Comparison of ENCODE assay signal across 22 cellular contexts in genomic region chr15:66964111-66964738, GRCh38.
"Had no signal": no experiment of that assay in that cellular context is flagged by ENCODE, and none has a peak within 500 bp of the region (broad histone marks: within the 10 kb centered on the region; RNA-seq: fewer than 3 reads in every experiment).

No MANE protein-coding gene starts in this region.

- H3K9me3 ChIP-seq: adrenal gland had no signal

- H3K27ac ChIP-seq: adrenal gland, KMS-11 had no signal

- H3K27me3 ChIP-seq: adrenal gland had no signal

- H3K27me3 Mint-ChIP-seq: activated CD8-positive, alpha-beta T cell treated with anti-CD3 and anti-CD28 coated beads for 36 hours; activated naive CD8-positive, alpha-beta T cell treated with anti-CD3 and anti-CD28 coated beads, Interleukin-2, amount 10 ng/mL, durations not matched to agents 7 days and 5 days had no signal

- H3K36me3 ChIP-seq: adrenal gland had no signal

- DNase-seq: activated CD4-positive, alpha-beta T cell treated with anti-CD3 and anti-CD28 coated beads for 4 hours; activated CD8-positive, alpha-beta memory T cell treated with anti-CD3 and anti-CD28 coated beads, Interleukin-2, amount 50 U/mL, for 4 hours; activated CD8-positive, alpha-beta T cell treated with anti-CD3 and anti-CD28 coated beads for 36 hours; activated gamma-delta T cell treated with Interleukin-2 at 50 U/mL for 16 hours; activated naive CD4-positive, alpha-beta T cell treated with anti-CD3 and anti-CD28 coated beads, Interleukin-2, amount 50 U/mL, for 16 hours; activated naive CD8-positive, alpha-beta T cell treated with anti-CD3 and anti-CD28 coated beads, Interleukin-2, amount 10 ng/mL, durations not matched to agents 7 days and 5 days; activated T-cell treated with anti-CD3 and anti-CD28 coated beads, Interleukin-2, amount 50 U/mL, for 72 hours; anterior cingulate cortex; cerebellar nuclear complex; NCI-H1092; NCI-H1436 treated with DMSO at 0.1 percent for 48 hours; NCI-H1930; NCI-H345; NCI-H510A; NCI-H526 treated with DMSO at 0.1 percent for 48 hours; PC-3; SHP77 treated with DMSO at 0.1 percent for 48 hours had no signal

- H3K27ac Mint-ChIP-seq: activated CD8-positive, alpha-beta T cell treated with anti-CD3 and anti-CD28 coated beads for 36 hours; activated naive CD8-positive, alpha-beta T cell treated with anti-CD3 and anti-CD28 coated beads, Interleukin-2, amount 10 ng/mL, durations not matched to agents 7 days and 5 days; activated T-cell treated with anti-CD3 and anti-CD28 coated beads, Interleukin-2, amount 50 U/mL, for 72 hours; activated T-helper 2 cell treated with anti-CD3 and anti-CD28 coated beads, Interferon-gamma antibody, Interleukin-2, Interleukin-4, amounts not matched to agents 10 μg/mL and 5 μg/mL and 100 μg/mL, durations not matched to agents 14 hours and 24 hours and 36 hours; T-helper 1 cell treated with Interleukin-12 subunit alpha and Interleukin-12 subunit beta and Interleukin-4 antibody, amounts not matched to agents 30 μg/mL and 1 μg/mL, for 36 hours had no signal

- H3K4me1 Mint-ChIP-seq: activated naive CD8-positive, alpha-beta T cell treated with anti-CD3 and anti-CD28 coated beads, Interleukin-2, amount 10 ng/mL, durations not matched to agents 7 days and 5 days had no signal

- H3K4me2 ChIP-seq: KMS-11 had no signal

- H3K4me3 ChIP-seq: adrenal gland had no signal

- H3K9me3 Mint-ChIP-seq: activated CD8-positive, alpha-beta T cell treated with anti-CD3 and anti-CD28 coated beads for 36 hours; activated naive CD8-positive, alpha-beta T cell treated with anti-CD3 and anti-CD28 coated beads, Interleukin-2, amount 10 ng/mL, durations not matched to agents 7 days and 5 days; activated T-cell treated with anti-CD3 and anti-CD28 coated beads, Interleukin-2, amount 50 U/mL, for 72 hours; activated T-helper 2 cell treated with anti-CD3 and anti-CD28 coated beads, Interferon-gamma antibody, Interleukin-2, Interleukin-4, amounts not matched to agents 10 μg/mL and 5 μg/mL and 100 μg/mL, durations not matched to agents 14 hours and 24 hours and 36 hours; T-helper 1 cell treated with Interleukin-12 subunit alpha and Interleukin-12 subunit beta and Interleukin-4 antibody, amounts not matched to agents 30 μg/mL and 1 μg/mL, for 36 hours had no signal

- H3K9ac ChIP-seq: KMS-11 had no signal

- H3K4me3 Mint-ChIP-seq: activated CD8-positive, alpha-beta T cell treated with anti-CD3 and anti-CD28 coated beads for 36 hours; activated naive CD8-positive, alpha-beta T cell treated with anti-CD3 and anti-CD28 coated beads, Interleukin-2, amount 10 ng/mL, durations not matched to agents 7 days and 5 days; activated T-cell treated with anti-CD3 and anti-CD28 coated beads, Interleukin-2, amount 50 U/mL, for 72 hours; T-helper 1 cell treated with Interleukin-12 subunit alpha and Interleukin-12 subunit beta and Interleukin-4 antibody, amounts not matched to agents 30 μg/mL and 1 μg/mL, for 36 hours had no signal

- H3K36me3 Mint-ChIP-seq: activated naive CD8-positive, alpha-beta T cell treated with anti-CD3 and anti-CD28 coated beads, Interleukin-2, amount 10 ng/mL, durations not matched to agents 7 days and 5 days had no signal

- ATAC-seq: activated CD4-positive, CD25-positive, alpha-beta regulatory T cell treated with anti-CD3 and anti-CD28 coated beads, Interleukin-2, amount 50 U/mL, for 24 hours; activated CD8-positive, alpha-beta T cell treated with anti-CD3 and anti-CD28 coated beads for 36 hours; activated T-cell treated with anti-CD3 and anti-CD28 coated beads, Interleukin-2, amount 50 U/mL, for 72 hours; PC-3 had no signal

- H3K4me1 ChIP-seq: adrenal gland had no signal
